8 cellular contexts compared by ENCODE assay signal in the genomic region with DNA sequence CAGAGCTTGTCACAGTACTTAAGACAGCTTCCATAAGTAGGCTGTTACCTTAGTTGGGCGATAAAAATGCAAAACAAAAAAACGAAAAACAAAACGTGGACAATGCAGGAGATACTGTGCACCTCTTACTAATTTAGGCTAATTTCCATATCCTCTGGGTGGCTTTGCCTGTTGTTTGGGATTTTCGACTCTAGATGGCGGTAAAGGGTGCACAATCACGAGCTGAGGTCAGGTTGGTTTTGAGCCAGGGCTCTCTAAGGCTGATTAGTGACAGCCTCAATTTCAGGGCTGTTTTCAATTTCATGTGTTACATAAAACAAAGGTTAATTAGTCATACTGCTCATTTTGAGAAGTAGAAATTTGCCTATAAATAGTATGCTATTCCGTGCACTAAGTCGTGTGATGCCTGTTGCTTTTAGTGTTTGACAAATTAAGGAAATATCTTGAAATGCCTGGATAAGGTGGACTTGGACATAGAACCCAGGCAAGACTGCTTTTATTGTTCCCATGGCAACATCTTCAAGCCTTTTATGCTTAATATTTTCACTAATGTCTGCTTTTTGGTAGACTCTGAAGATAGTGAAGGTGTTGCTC.
DNase-seq lines count a peak whose midpoint lies in the region; ATAC-seq and TF ChIP-seq lines count a peak whose summit lies in the region.

No MANE protein-coding gene starts in this region.

- intact Hi-C loops in CD4-positive, alpha-beta T cell (cut with DNase I, micrococcal nuclease) = loop anchor here (5.0 to 10.0 kb wide), 3 partner anchors 185 to 1303 kb away; no protein-coding TSS in a partner anchor
- intact Hi-C loops in activated CD4-positive, alpha-beta T cell treated with anti-CD3 and anti-CD28 coated beads, Interleukin-2, amount 10 ng/mL, durations not matched to agents 24 days and 14 days (cut with micrococcal nuclease) = loop anchor here (5.0 kb wide), 1 partner anchor 1000 kb away; no protein-coding TSS in a partner anchor
- intact Hi-C loops in natural killer cell (cut with micrococcal nuclease) = no loop called here

- POLR2A ChIA-PET in CD4-positive, alpha-beta T cell (lab: Charles Lee) = interaction anchor here (1.0 to 1.9 kb wide), 2 partner anchors 160 to 189 kb away, joined by 3 to 5 read pairs; no protein-coding TSS in a partner anchor

- H3K9me3 ChIP-seq in CD4-positive, alpha-beta T cell (ENCODE audit: control insufficient read depth, low read length) = no peaks in the 10 kb centered on the region
- no peaks in the 10 kb centered on the region for H3K9me3 ChIP-seq in thoracic aorta

- no peaks in the 10 kb centered on the region for H3K27me3 ChIP-seq in CD4-positive, alpha-beta T cell (ENCODE audit: control insufficient read depth, insufficient read depth, low read length)
- H3K27me3 ChIP-seq in thoracic aorta (replicated peaks; ENCODE audit: insufficient read depth) = no peaks in the 10 kb centered on the region

- H3K27ac ChIP-seq in CD4-positive, alpha-beta T cell (ENCODE audit: low read depth, low read length) = no peak overlapping the region
- H3K27ac ChIP-seq in thoracic aorta = no peak overlapping the region

- DNase-seq in CD4-positive, alpha-beta T cell = peak; percentile 39 to 71 (median 58)
- DNase-seq in GM19240 (ENCODE audit: insufficient read length, low spot score) (peak; percentile 11), NCI-H524 treated with DMSO at 0.1 percent for 48 hours (lab: John Stamatoyannopoulos, UW) (peak; percentile 9), ecto neural progenitor cell (ENCODE audit: low spot score) (peak; percentile 72), natural killer cell (no peak), thoracic aorta (ENCODE audit: low spot score) (no peak)
- DNase-seq in activated CD4-positive, alpha-beta T cell treated with anti-CD3 and anti-CD28 coated beads, Interleukin-2, amount 10 ng/mL, durations not matched to agents 24 days and 14 days = peak; percentile 83

- no peak overlapping the region for H3K4me3 Mint-ChIP-seq in CD4-positive, alpha-beta T cell
- no peak overlapping the region for H3K4me3 Mint-ChIP-seq in activated CD4-positive, alpha-beta T cell treated with anti-CD3 and anti-CD28 coated beads, Interleukin-2, amount 10 ng/mL, durations not matched to agents 24 days and 14 days
- no peak overlapping the region for H3K4me3 Mint-ChIP-seq in natural killer cell

- peak overlapping the region; percentile 65 for H3K27ac Mint-ChIP-seq in CD4-positive, alpha-beta T cell
- H3K27ac Mint-ChIP-seq in activated CD4-positive, alpha-beta T cell treated with anti-CD3 and anti-CD28 coated beads, Interleukin-2, amount 10 ng/mL, durations not matched to agents 24 days and 14 days = no peak overlapping the region
- H3K27ac Mint-ChIP-seq in natural killer cell = no peak overlapping the region

- CTCF ChIA-PET in CD4-positive, alpha-beta T cell (lab: Charles Lee) = interaction anchor here (0.6 to 1.7 kb wide), 11 partner anchors 10 to 423 kb away, joined by 3 to 6 read pairs (median 3); no protein-coding TSS in a partner anchor

- peak; percentile 66 for TF ChIP-seq CTCF in CD4-positive, alpha-beta T cell (IDR thresholded peaks at IDR 0.05)
- TF ChIP-seq CTCF in natural killer cell (IDR thresholded peaks at IDR 0.05) (no peak), thoracic aorta (IDR thresholded peaks at IDR 0.05) (peak; percentile 32)

- H3K4me1 Mint-ChIP-seq in CD4-positive, alpha-beta T cell (ENCODE audit: low read depth) = peaks cover 23% of the 10 kb centered on the region
- H3K4me1 Mint-ChIP-seq in activated CD4-positive, alpha-beta T cell treated with anti-CD3 and anti-CD28 coated beads, Interleukin-2, amount 10 ng/mL, durations not matched to agents 24 days and 14 days = no peaks in the 10 kb centered on the region
- no peaks in the 10 kb centered on the region for H3K4me1 Mint-ChIP-seq in natural killer cell

- no peaks in the 10 kb centered on the region for H3K36me3 ChIP-seq in thoracic aorta

- H3K27me3 Mint-ChIP-seq in CD4-positive, alpha-beta T cell = no peaks in the 10 kb centered on the region
- no peaks in the 10 kb centered on the region for H3K27me3 Mint-ChIP-seq in activated CD4-positive, alpha-beta T cell treated with anti-CD3 and anti-CD28 coated beads, Interleukin-2, amount 10 ng/mL, durations not matched to agents 24 days and 14 days
- peaks cover 0 to 3% of the 10 kb centered on the region in 2 donors for H3K27me3 Mint-ChIP-seq in natural killer cell (ENCODE audit: low read depth in 2 of 2)

- no peaks in the 10 kb centered on the region for H3K4me1 ChIP-seq in thoracic aorta (ENCODE audit: control insufficient read depth in 1 of 2, low read depth in 2 of 2)

- no peaks in the 10 kb centered on the region for H3K9me3 Mint-ChIP-seq in CD4-positive, alpha-beta T cell
- no peaks in the 10 kb centered on the region for H3K9me3 Mint-ChIP-seq in activated CD4-positive, alpha-beta T cell treated with anti-CD3 and anti-CD28 coated beads, Interleukin-2, amount 10 ng/mL, durations not matched to agents 24 days and 14 days
- H3K9me3 Mint-ChIP-seq in natural killer cell = no peaks in the 10 kb centered on the region

- H3K4me3 ChIP-seq in thoracic aorta = no peak overlapping the region

- ATAC-seq in CD4-positive, alpha-beta T cell (ENCODE audit: poor library complexity) = peak; percentile 99
- peak; percentile 95 for ATAC-seq in HG03280 (IDR thresholded peaks at IDR 0.05; ENCODE audit: unreplicated experiment)
- ATAC-seq in natural killer cell = peak; percentile 67 to 80 (median 70)
- no peak for ATAC-seq in thoracic aorta (ENCODE audit: insufficient number of reproducible peaks, low FRiP score, low read depth)

- no peaks in the 10 kb centered on the region for H3K36me3 Mint-ChIP-seq in CD4-positive, alpha-beta T cell (ENCODE audit: low read depth)
- no peaks in the 10 kb centered on the region for H3K36me3 Mint-ChIP-seq in activated CD4-positive, alpha-beta T cell treated with anti-CD3 and anti-CD28 coated beads, Interleukin-2, amount 10 ng/mL, durations not matched to agents 24 days and 14 days (ENCODE audit: low read depth)
- H3K36me3 Mint-ChIP-seq in natural killer cell = no peaks in the 10 kb centered on the region

Comparison
In these comparisons a context has a peak if more than half of its experiments do, and no peak if none do; other contexts are left out.
1. DNase-seq: peak in CD4-positive, alpha-beta T cell (10 of 10), GM19240 (single experiment), NCI-H524 treated with DMSO at 0.1 percent for 48 hours (single experiment), activated CD4-positive, alpha-beta T cell treated with anti-CD3 and anti-CD28 coated beads, Interleukin-2, amount 10 ng/mL, durations not matched to agents 24 days and 14 days (single experiment) and ecto neural progenitor cell (single experiment); none in natural killer cell (single experiment) and thoracic aorta (single experiment).